ENCODE assay signal across 20 cellular contexts in the genomic region with DNA sequence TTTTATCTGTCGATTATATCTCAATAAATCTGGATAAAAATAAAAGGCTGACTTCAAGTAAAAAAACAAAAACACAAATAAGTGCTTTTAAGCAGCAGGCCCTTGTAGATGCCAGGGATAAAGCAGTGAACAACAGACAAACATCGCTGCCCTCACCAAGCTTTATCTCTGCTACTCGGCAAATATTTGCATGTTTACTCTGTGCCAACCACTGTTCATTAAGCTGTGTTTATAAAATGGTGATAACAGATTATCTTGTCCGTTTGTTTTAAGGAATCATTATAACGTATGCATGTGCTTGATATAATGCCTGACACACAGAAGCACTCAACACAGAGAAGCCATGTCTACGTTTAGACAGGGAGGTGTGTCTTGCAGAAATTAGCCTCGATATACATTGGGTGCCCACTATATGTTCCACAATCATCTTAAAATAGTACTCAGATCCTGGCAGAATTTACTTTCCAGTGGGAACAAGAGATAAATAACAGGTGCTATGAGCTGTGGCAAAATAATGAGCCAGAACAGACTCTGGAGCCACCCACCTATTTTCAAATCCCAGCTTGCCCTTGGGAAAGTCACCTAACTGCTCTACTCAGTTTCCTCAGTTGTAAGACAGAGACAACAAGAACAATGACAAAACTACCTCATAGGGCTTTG. TPM values are rescaled to one million over a fixed set of nuclear protein-coding genes. Genes with fewer than 3 reads are reported as not detected.
DNase-seq lines count a peak whose midpoint lies in the region; ATAC-seq and TF ChIP-seq lines count a peak whose summit lies in the region.
"Had no signal": no experiment of that assay in that cellular context is flagged by ENCODE, and none has a peak within 500 bp of the region (broad histone marks: within the 10 kb centered on the region; RNA-seq: fewer than 3 reads in every experiment).

No MANE protein-coding gene starts in this region.

- H3K4me1 Mint-ChIP-seq in activated CD4-positive, alpha-beta memory T cell treated with anti-CD3 and anti-CD28 coated beads for 36 hours (ENCODE audit: low read depth): peaks cover under 1% of the 10 kb centered on the region

- no peak overlapping the region for H3K4me3 Mint-ChIP-seq in activated CD4-positive, alpha-beta memory T cell treated with anti-CD3 and anti-CD28 coated beads for 36 hours
- H3K4me3 Mint-ChIP-seq: CD4-positive, CD25-positive, alpha-beta regulatory T cell; HFFc6; T-cell had no signal

- CTCF ChIA-PET in activated CD4-positive, alpha-beta memory T cell treated with anti-CD3 and anti-CD28 coated beads for 36 hours (lab: Charles Lee): interaction anchor here (0.6 to 2.3 kb wide), 4 partner anchors 9 to 138 kb away, joined by 3 to 7 read pairs (median 3); no protein-coding TSS in a partner anchor

- DNase-seq in NCI-H526 treated with DMSO at 0.1 percent for 48 hours (lab: John Stamatoyannopoulos, UW) (peak; percentile 18), NCI-H526 (lab: John Stamatoyannopoulos, UW) (no peak), left lobe of liver (ENCODE audit: low spot score) (no peak), DMS 273 (lab: John Stamatoyannopoulos, UW; ENCODE audit: unreplicated experiment) (no peak)
- no peak for DNase-seq in activated CD4-positive, alpha-beta memory T cell treated with anti-CD3 and anti-CD28 coated beads for 36 hours
- DNase-seq: CD4-positive, CD25-positive, alpha-beta regulatory T cell; DMS53; GOT3; HFFc6; KG1; MG63; NCI-H2081; NCI-H2171; NCI-H446; PC-9; T-cell had no signal

- no peaks in the 10 kb centered on the region for H3K27me3 Mint-ChIP-seq in activated CD4-positive, alpha-beta memory T cell treated with anti-CD3 and anti-CD28 coated beads for 36 hours
- H3K27me3 Mint-ChIP-seq: CD4-positive, CD25-positive, alpha-beta regulatory T cell; T-cell had no signal

- no peak overlapping the region for H3K27ac Mint-ChIP-seq in activated CD4-positive, alpha-beta memory T cell treated with anti-CD3 and anti-CD28 coated beads for 36 hours
- H3K27ac Mint-ChIP-seq: HFFc6, T-cell had no signal

- POLR2A ChIA-PET in activated CD4-positive, alpha-beta memory T cell treated with anti-CD3 and anti-CD28 coated beads for 36 hours (lab: Charles Lee): no interaction called here

- H3K9me3 Mint-ChIP-seq in activated CD4-positive, alpha-beta memory T cell treated with anti-CD3 and anti-CD28 coated beads for 36 hours: no peaks in the 10 kb centered on the region
- H3K9me3 Mint-ChIP-seq: CD4-positive, CD25-positive, alpha-beta regulatory T cell; HFFc6; T-cell had no signal

- TF ChIP-seq CTCF in VCaP (conservative IDR thresholded peaks at IDR 0.05): no peak

- intact Hi-C loops in activated CD4-positive, alpha-beta memory T cell treated with anti-CD3 and anti-CD28 coated beads for 36 hours (cut with micrococcal nuclease): no loop called here

- peak overlapping the region; percentile 70 for H3K27ac ChIP-seq in VCaP
- H3K27ac ChIP-seq: PC-9, SJSA1 had no signal

- ATAC-seq in left lobe of liver: peak; percentile 26
- no peak for ATAC-seq in GM19397 (IDR thresholded peaks at IDR 0.05; ENCODE audit: unreplicated experiment)
- ATAC-seq: Right ventricle myocardium inferior, T-cell had no signal

- H3K36me3 Mint-ChIP-seq in activated CD4-positive, alpha-beta memory T cell treated with anti-CD3 and anti-CD28 coated beads for 36 hours: peaks cover 12% of the 10 kb centered on the region

RNA-seq across cellular contexts. Expression of gene TRIT1, which starts 47.2 kb away (rescaled TPM):
- 5.5 TPM for total RNA-seq in left lobe of liver
- total RNA-seq in activated CD4-positive, alpha-beta memory T cell treated with anti-CD3 and anti-CD28 coated beads for 36 hours: 10 to 100 TPM; 21.0 to 21.9 TPM

RNA-seq across cellular contexts. Expression of gene BMP8B, which starts 47.4 kb away (rescaled TPM):
- total RNA-seq in left lobe of liver: 0.10 TPM
- under 1 TPM; 0.53 to 0.55 TPM for total RNA-seq in activated CD4-positive, alpha-beta memory T cell treated with anti-CD3 and anti-CD28 coated beads for 36 hours
- total RNA-seq: HFFc6 had no signal
